28 cellular contexts compared by ENCODE assay signal in genomic region chr3:13812039-13812438, GRCh38.
A peak's percentile ranks its signal among the peaks of the same experiment; 100 is the strongest.
DNase-seq lines count a peak whose midpoint lies in the region; ATAC-seq and TF ChIP-seq lines count a peak whose summit lies in the region.
"Had no signal": no experiment of that assay in that cellular context is flagged by ENCODE, and none has a peak within 500 bp of the region (broad histone marks: within the 10 kb centered on the region; RNA-seq: fewer than 3 reads in every experiment).

No MANE protein-coding gene starts in this region.

- H3K9me3 ChIP-seq in neural progenitor cell (ENCODE audit: low read depth) = peaks cover 12% of the 10 kb centered on the region

- H2AFZ ChIP-seq in neural progenitor cell (replicated peaks) = no peak overlapping the region

- H3F3A ChIP-seq in neural progenitor cell (ENCODE audit: low read depth) = no peaks in the 10 kb centered on the region

- H3K27me3 ChIP-seq in neural progenitor cell = no peaks in the 10 kb centered on the region
- H3K27me3 ChIP-seq: neutrophil, upper lobe of left lung had no signal

- H3K27ac ChIP-seq in neural progenitor cell = no peak overlapping the region
- H3K27ac ChIP-seq: 22Rv1, C4-2B, gastroesophageal sphincter, left ventricle myocardium inferior, neutrophil, upper lobe of left lung had no signal

- no peak overlapping the region for H3K9ac ChIP-seq in neural progenitor cell

- H3K9me3 Mint-ChIP-seq in neural progenitor cell = peaks cover 15% of the 10 kb centered on the region
- H3K9me3 Mint-ChIP-seq in activated T-helper 17 cell treated with anti-CD3 and anti-CD28 coated beads, Interleukin-2, amount 50 U/mL, for 72 hours = peaks cover 13% of the 10 kb centered on the region

- peaks cover 25% of the 10 kb centered on the region for H3K36me3 Mint-ChIP-seq in neural progenitor cell
- H3K36me3 Mint-ChIP-seq in activated T-helper 17 cell treated with anti-CD3 and anti-CD28 coated beads, Interleukin-2, amount 50 U/mL, for 72 hours (ENCODE audit: low read depth) = peaks cover 21% of the 10 kb centered on the region
- H3K36me3 Mint-ChIP-seq: stimulated activated memory B cell treated with anti-CD40 and anti-IgM and Interleukin-4, amounts not matched to agents 10 μg/mL and 1 μg/mL and 100 μg/mL, for 72 hours had no signal

- H3K79me2 ChIP-seq in neural progenitor cell (ENCODE audit: low read depth) = no peaks in the 10 kb centered on the region

- no peaks in the 10 kb centered on the region for H3K36me3 ChIP-seq in neural progenitor cell
- H3K36me3 ChIP-seq: gastroesophageal sphincter, left ventricle myocardium inferior, neutrophil, upper lobe of left lung had no signal

- H3K4me3 Mint-ChIP-seq in neural progenitor cell = no peak overlapping the region
- no peak overlapping the region for H3K4me3 Mint-ChIP-seq in activated T-helper 17 cell treated with anti-CD3 and anti-CD28 coated beads, Interleukin-2, amount 50 U/mL, for 72 hours
- H3K4me3 Mint-ChIP-seq: activated naive CD8-positive, alpha-beta T cell treated with anti-CD3 and anti-CD28 coated beads, Interleukin-2, amount 50 U/mL, for 24 hours; activated T-cell treated with anti-CD3 and anti-CD28 coated beads, Interleukin-2, amount 50 U/mL, for 72 hours; stimulated activated memory B cell treated with anti-CD40 and anti-IgM and Interleukin-4, amounts not matched to agents 10 μg/mL and 1 μg/mL and 100 μg/mL, for 72 hours had no signal

- H3K4me2 ChIP-seq in neural progenitor cell = peak overlapping the region; percentile 22

- ATAC-seq in activated T-helper 17 cell treated with anti-CD3 and anti-CD28 coated beads, Interleukin-2, amount 50 U/mL, for 72 hours (replicated peaks) = no peak
- ATAC-seq in HG03280 (IDR thresholded peaks at IDR 0.05; ENCODE audit: unreplicated experiment) = no peak
- ATAC-seq: activated T-cell treated with anti-CD3 and anti-CD28 coated beads, Interleukin-2, amount 50 U/mL, for 72 hours; gastroesophageal sphincter; stimulated activated memory B cell treated with anti-CD40 and anti-IgM and Interleukin-4, amounts not matched to agents 10 μg/mL and 1 μg/mL and 100 μg/mL, for 72 hours had no signal

- H3K27ac Mint-ChIP-seq in neural progenitor cell = no peak overlapping the region
- no peak overlapping the region for H3K27ac Mint-ChIP-seq in activated T-helper 17 cell treated with anti-CD3 and anti-CD28 coated beads, Interleukin-2, amount 50 U/mL, for 72 hours
- H3K27ac Mint-ChIP-seq: activated naive CD8-positive, alpha-beta T cell treated with anti-CD3 and anti-CD28 coated beads, Interleukin-2, amount 50 U/mL, for 24 hours; activated T-cell treated with anti-CD3 and anti-CD28 coated beads, Interleukin-2, amount 50 U/mL, for 72 hours; stimulated activated memory B cell treated with anti-CD40 and anti-IgM and Interleukin-4, amounts not matched to agents 10 μg/mL and 1 μg/mL and 100 μg/mL, for 72 hours had no signal

- no peak for TF ChIP-seq CTCF in neural progenitor cell (IDR thresholded peaks at IDR 0.05)

- peaks cover 14% of the 10 kb centered on the region for H3K4me1 Mint-ChIP-seq in neural progenitor cell
- no peaks in the 10 kb centered on the region for H3K4me1 Mint-ChIP-seq in activated T-helper 17 cell treated with anti-CD3 and anti-CD28 coated beads, Interleukin-2, amount 50 U/mL, for 72 hours
- H3K4me1 Mint-ChIP-seq: activated naive CD8-positive, alpha-beta T cell treated with anti-CD3 and anti-CD28 coated beads, Interleukin-2, amount 50 U/mL, for 24 hours; stimulated activated memory B cell treated with anti-CD40 and anti-IgM and Interleukin-4, amounts not matched to agents 10 μg/mL and 1 μg/mL and 100 μg/mL, for 72 hours had no signal

- H4K20me1 ChIP-seq in neural progenitor cell (ENCODE audit: low read depth) = no peaks in the 10 kb centered on the region

- no peak overlapping the region for H3K4me3 ChIP-seq in neural progenitor cell
- H3K4me3 ChIP-seq: gastroesophageal sphincter, left ventricle myocardium inferior, upper lobe of left lung had no signal

- H3K27me3 Mint-ChIP-seq in neural progenitor cell (ENCODE audit: insufficient read depth, low read depth) = peaks cover 26% of the 10 kb centered on the region
- H3K27me3 Mint-ChIP-seq in activated T-helper 17 cell treated with anti-CD3 and anti-CD28 coated beads, Interleukin-2, amount 50 U/mL, for 72 hours = peaks cover 5% of the 10 kb centered on the region
- H3K27me3 Mint-ChIP-seq: stimulated activated memory B cell treated with anti-CD40 and anti-IgM and Interleukin-4, amounts not matched to agents 10 μg/mL and 1 μg/mL and 100 μg/mL, for 72 hours had no signal

- DNase-seq in NCI-H1092 (lab: John Stamatoyannopoulos, UW) (peak; percentile 6), NCI-H1092 treated with DMSO at 0.1 percent for 48 hours (lab: John Stamatoyannopoulos, UW) (no peak), ecto neural progenitor cell (ENCODE audit: low spot score) (peak; percentile 91), neural progenitor cell (ENCODE audit: low spot score) (peak; percentile 54), superior temporal gyrus (ENCODE audit: extremely low spot score) (peak; percentile 60), NCI-H1417 (lab: John Stamatoyannopoulos, UW) (no peak)
- DNase-seq: activated naive CD4-positive, alpha-beta T cell; activated naive CD8-positive, alpha-beta T cell treated with anti-CD3 and anti-CD28 coated beads, Interleukin-2, amount 50 U/mL, for 24 hours; activated T-cell treated with anti-CD3 and anti-CD28 coated beads, Interleukin-2, amount 50 U/mL, for 72 hours; Caco-2; cerebellar nuclear complex; DMS53; GDM1; HCEC 1CT; left ventricle myocardium inferior; NCI-H1105 treated with DMSO at 0.1 percent for 48 hours; NCI-H1930; NCI-H510A treated with DMSO at 0.1 percent for 48 hours; Right ventricle myocardium superior; T-helper 2 cell; upper lobe of left lung had no signal

- peaks cover 8% of the 10 kb centered on the region for H3K4me1 ChIP-seq in neural progenitor cell
- H3K4me1 ChIP-seq: Caco-2, gastroesophageal sphincter, left ventricle myocardium inferior, upper lobe of left lung had no signal

Comparison
In these comparisons a context has a peak if more than half of its experiments do, and no peak if none do; other contexts are left out.
1. DNase-seq: peak in NCI-H1092 (single experiment), ecto neural progenitor cell (single experiment), neural progenitor cell (single experiment) and superior temporal gyrus (single experiment); none in NCI-H1092 treated with DMSO at 0.1 percent for 48 hours (single experiment) and NCI-H1417 (0 of 3).